Comparison of ENCODE assay signal across 8 cellular contexts in the genomic region with DNA sequence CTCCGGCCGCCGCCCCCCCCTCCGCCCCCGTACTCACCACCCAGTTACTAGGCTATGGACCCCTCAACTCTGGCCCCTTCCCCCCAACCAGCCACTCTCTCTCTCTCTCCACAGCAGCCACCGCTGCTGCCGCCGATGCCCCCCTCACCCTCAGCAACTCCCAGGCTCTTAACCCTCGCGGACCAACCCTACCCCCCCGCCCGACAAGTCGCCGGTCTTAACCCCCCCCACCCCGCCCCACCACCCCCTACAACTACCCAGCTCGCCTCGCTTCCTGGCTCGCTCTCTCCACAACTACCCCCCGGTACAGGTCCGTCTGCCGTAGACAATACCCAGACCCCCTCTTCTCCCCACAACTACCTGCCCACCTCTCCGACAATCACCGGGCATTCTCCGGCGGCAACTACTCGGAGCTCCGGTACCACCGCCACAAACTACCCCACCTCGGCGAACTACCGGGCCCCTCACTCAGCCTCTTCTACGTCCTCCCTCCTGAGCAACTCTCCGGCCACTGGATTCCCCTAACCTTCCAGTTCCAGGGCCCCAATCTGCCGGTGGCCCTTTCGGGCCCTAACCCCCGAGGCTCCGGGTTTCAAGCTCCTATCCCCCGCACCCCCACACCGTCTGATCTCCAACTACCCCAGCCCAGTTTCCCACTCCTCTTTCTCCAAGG. TPM values are rescaled to one million over a fixed set of nuclear protein-coding genes. Genes with fewer than 3 reads are reported as not detected.
A peak's percentile ranks its signal among the peaks of the same experiment; 100 is the strongest.
DNase-seq lines count a peak whose midpoint lies in the region; ATAC-seq and TF ChIP-seq lines count a peak whose summit lies in the region.

No MANE protein-coding gene starts in this region.

- TF ChIP-seq CTCF in endothelial cell (IDR thresholded peaks at IDR 0.05; ENCODE audit: unreplicated experiment) = no peak
- no peak for TF ChIP-seq CTCF in natural killer cell (IDR thresholded peaks at IDR 0.05)

- H3K27me3 Mint-ChIP-seq in T-helper 2 cell treated with Interferon-gamma antibody and Interleukin-4, amounts not matched to agents 5 μg/mL and 100 μg/mL, for 36 hours (ENCODE audit: low read depth) = no peaks in the 10 kb centered on the region
- H3K27me3 Mint-ChIP-seq in endothelial cell (ENCODE audit: unreplicated experiment) (peaks cover 42% of the 10 kb centered on the region), natural killer cell (ENCODE audit: low read depth in 2 of 2) (no peaks in the 10 kb centered on the region)

- peak overlapping the region; percentile 95 for H3K4me3 Mint-ChIP-seq in T-helper 2 cell treated with Interferon-gamma antibody and Interleukin-4, amounts not matched to agents 5 μg/mL and 100 μg/mL, for 36 hours
- H3K4me3 Mint-ChIP-seq in endothelial cell (ENCODE audit: unreplicated experiment) = peak overlapping the region; percentile 98
- peak overlapping the region; percentile 96 for H3K4me3 Mint-ChIP-seq in natural killer cell

- peaks cover 51% of the 10 kb centered on the region for H3K4me1 Mint-ChIP-seq in T-helper 2 cell treated with Interferon-gamma antibody and Interleukin-4, amounts not matched to agents 5 μg/mL and 100 μg/mL, for 36 hours (ENCODE audit: low read depth)
- H3K4me1 Mint-ChIP-seq in endothelial cell (ENCODE audit: unreplicated experiment) (peaks cover 47% of the 10 kb centered on the region), natural killer cell (peaks cover 64 to 84% of the 10 kb centered on the region in 2 donors)

- peak overlapping the region; percentile 96 for H3K27ac Mint-ChIP-seq in T-helper 2 cell treated with Interferon-gamma antibody and Interleukin-4, amounts not matched to agents 5 μg/mL and 100 μg/mL, for 36 hours
- H3K27ac Mint-ChIP-seq in endothelial cell (ENCODE audit: unreplicated experiment) = peak overlapping the region; percentile 89
- peak overlapping the region; percentile 97 to 99 for H3K27ac Mint-ChIP-seq in natural killer cell

- H3K36me3 Mint-ChIP-seq in T-helper 2 cell treated with Interferon-gamma antibody and Interleukin-4, amounts not matched to agents 5 μg/mL and 100 μg/mL, for 36 hours (ENCODE audit: low read depth) = peaks cover 62% of the 10 kb centered on the region
- H3K36me3 Mint-ChIP-seq in endothelial cell (ENCODE audit: low read depth, unreplicated experiment) (peaks cover 56% of the 10 kb centered on the region), natural killer cell (no peaks in the 10 kb centered on the region)

- no peaks in the 10 kb centered on the region for H3K9me3 Mint-ChIP-seq in T-helper 2 cell treated with Interferon-gamma antibody and Interleukin-4, amounts not matched to agents 5 μg/mL and 100 μg/mL, for 36 hours
- no peaks in the 10 kb centered on the region for H3K9me3 Mint-ChIP-seq in endothelial cell (ENCODE audit: unreplicated experiment)
- H3K9me3 Mint-ChIP-seq in natural killer cell = no peaks in the 10 kb centered on the region

- DNase-seq in NCI-H1105 (lab: John Stamatoyannopoulos, UW) (peak; percentile 16), NCI-H1105 treated with DMSO at 0.1 percent for 48 hours (lab: John Stamatoyannopoulos, UW) (no peak), endothelial cell (ENCODE audit: low spot score) (no peak), natural killer cell (peak; percentile 39), middle frontal gyrus (ENCODE audit: extremely low spot score, low spot score) (no peak), NCI-H2081 treated with DMSO at 0.1 percent for 48 hours (lab: John Stamatoyannopoulos, UW) (no peak)
- DNase-seq in T-helper 2 cell treated with Interferon-gamma antibody and Interleukin-4, amounts not matched to agents 5 μg/mL and 100 μg/mL, for 36 hours (ENCODE audit: low spot score) = no peak

- intact Hi-C loops in natural killer cell (cut with micrococcal nuclease) = loop anchor here (2.0 kb wide), 1 partner anchor 14 kb away; the partner anchor contains the start of gene ELP5

- no peak for ATAC-seq in natural killer cell
- ATAC-seq in GM19467 (IDR thresholded peaks at IDR 0.05; ENCODE audit: unreplicated experiment) = no peak

RNA-seq across cellular contexts. Expression of gene PHF23, which starts 0.7 kb away (rescaled TPM):
- total RNA-seq in endothelial cell (ENCODE audit: unreplicated experiment) (80.9 TPM), natural killer cell (10 to 100 TPM; 19.3 to 32.3 (median 20.8) TPM)

RNA-seq across cellular contexts. Expression of gene GABARAP, which starts 3.7 kb away (rescaled TPM):
- total RNA-seq in endothelial cell (ENCODE audit: unreplicated experiment) (418 TPM), natural killer cell (100 to 1,000 TPM; 256 to 277 (median 276) TPM)

RNA-seq across cellular contexts. Expression of gene DVL2, which starts 4.2 kb away (rescaled TPM):
- total RNA-seq in endothelial cell (ENCODE audit: unreplicated experiment) (58.2 TPM), natural killer cell (10 to 100 TPM; 46.5 to 66.6 (median 61.5) TPM)

RNA-seq across cellular contexts. Expression of gene CTDNEP1, which starts 13.0 kb away (rescaled TPM):
- total RNA-seq in endothelial cell (ENCODE audit: unreplicated experiment) (148 TPM), natural killer cell (100 to 1,000 TPM; 127 to 139 (median 131) TPM)

RNA-seq across cellular contexts. Expression of gene ELP5, which starts 13.5 kb away (rescaled TPM):
- total RNA-seq in endothelial cell (ENCODE audit: unreplicated experiment) = 36.9 TPM
- total RNA-seq in natural killer cell = 10 to 100 TPM; 30.1 to 38.5 (median 30.3) TPM

Comparison
In these comparisons a context has a peak if more than half of its experiments do, and no peak if none do; other contexts are left out.
1. DNase-seq: peak in NCI-H1105 (single experiment) and natural killer cell (single experiment); none in NCI-H1105 treated with DMSO at 0.1 percent for 48 hours (single experiment), T-helper 2 cell treated with Interferon-gamma antibody and Interleukin-4, amounts not matched to agents 5 μg/mL and 100 μg/mL, for 36 hours (single experiment), endothelial cell (single experiment), middle frontal gyrus (single experiment) and NCI-H2081 treated with DMSO at 0.1 percent for 48 hours (single experiment).
2. Peak in every context shown above with its lines, with median percentiles within 50 percentile points of each other: H3K27ac Mint-ChIP-seq and H3K4me3 Mint-ChIP-seq.